8 cellular contexts compared by ENCODE assay signal in genomic region chr1:95116666-95117206, GRCh38. TPM values are rescaled to one million over a fixed set of nuclear protein-coding genes. Genes with fewer than 3 reads are reported as not detected.
DNase-seq lines count a peak whose midpoint lies in the region; ATAC-seq and TF ChIP-seq lines count a peak whose summit lies in the region.

No MANE protein-coding gene starts in this region.

- DNase-seq in NCI-H146 treated with DMSO at 0.1 percent for 48 hours (lab: John Stamatoyannopoulos, UW; ENCODE audit: unreplicated experiment) (peak; percentile 36), T-helper 1 cell (peak in 4 of 5 donors; percentile 11 to 37 (median 32)), astrocyte of the spinal cord (ENCODE audit: low read depth, low spot score) (peak; percentile 39), iPS DF 6.9 (ENCODE audit: low read depth, low spot score) (peak; percentile 41), sigmoid colon (peak; percentile 75), mesenteric fat pad (ENCODE audit: low spot score) (no peak)

- in situ Hi-C loops in astrocyte of the spinal cord (cut with HindIII; ENCODE audit: low sequenced_read_pairs), result no loop called here

- H3K27me3 ChIP-seq in iPS DF 6.9 (ENCODE audit: control insufficient read depth, insufficient read depth, low read length) (no peaks in the 10 kb centered on the region; the same call in 1 of the 2 replicates), sigmoid colon (no peaks in the 10 kb centered on the region)

- intact Hi-C loops in sigmoid colon (cut with DNase I), result loop anchor here (1.0 to 5.0 kb wide), 4 partner anchors 32 to 118 kb away; partner anchors contain the start of genes ALG14 and RWDD3

- no CpG with 5 or more reads among the region's 17 CpGs for WGBS in iPS DF 6.9 (ENCODE audit: insufficient coverage, insufficient read length)
- 2 to 3% methylated on average over 17 of the region's 17 CpGs for WGBS in sigmoid colon, 2 donors

- H3K27ac ChIP-seq in iPS DF 6.9 (ENCODE audit: low read length) (no peak overlapping the region), sigmoid colon (peak overlapping the region; percentile 73 to 82 (median 80))

- H3K36me3 ChIP-seq in iPS DF 6.9 (ENCODE audit: control insufficient read depth, insufficient read depth, low read length), result no peaks in the 10 kb centered on the region
- H3K36me3 ChIP-seq in sigmoid colon, result no peaks in the 10 kb centered on the region

- no peak for TF ChIP-seq POLR2A in sigmoid colon (IDR thresholded peaks at IDR 0.05)

- no peak for TF ChIP-seq EP300 in sigmoid colon (IDR thresholded peaks at IDR 0.05)

- H3K9me3 ChIP-seq in iPS DF 6.9 (ENCODE audit: control insufficient read depth, insufficient read depth, low read length) (no peaks in the 10 kb centered on the region), sigmoid colon (no peaks in the 10 kb centered on the region)

- ATAC-seq in HG02798 (IDR thresholded peaks at IDR 0.05; ENCODE audit: poor library complexity, unreplicated experiment), result peak; percentile 54

- TF ChIP-seq CTCF in GM12875 (IDR thresholded peaks at IDR 0.05; ENCODE audit: borderline replicate concordance, insufficient read depth, low read depth, low read length), result peak; percentile 73
- TF ChIP-seq CTCF in astrocyte of the spinal cord (IDR thresholded peaks at IDR 0.05; ENCODE audit: low read depth, low read length), result peak; percentile 51
- TF ChIP-seq CTCF in sigmoid colon (IDR thresholded peaks at IDR 0.05), result peak; percentile 55 to 71 (median 62)

- H3K4me3 ChIP-seq in GM12875 (ENCODE audit: low read depth, low read length), result peak overlapping the region; percentile 47
- peak overlapping the region; percentile 49 for H3K4me3 ChIP-seq in astrocyte of the spinal cord (ENCODE audit: low read depth, low read length)
- peak overlapping the region; percentile 62 for H3K4me3 ChIP-seq in iPS DF 6.9 (ENCODE audit: low read length)
- peak overlapping the region; percentile 68 to 91 (median 88) for H3K4me3 ChIP-seq in sigmoid colon

- H3K4me1 ChIP-seq in iPS DF 6.9 (ENCODE audit: control insufficient read depth, insufficient read depth, low read length), result peaks cover 1% of the 10 kb centered on the region; the same call in 1 of the 2 replicates
- peaks cover 0 to 22% (median 13%) of the 10 kb centered on the region in 4 donors for H3K4me1 ChIP-seq in sigmoid colon

RNA-seq across cellular contexts. Expression of gene TLCD4, which starts 0.4 kb away (rescaled TPM):
- total RNA-seq in sigmoid colon (10 to 100 TPM; 11.1 to 29.1 (median 15.0) TPM), mesenteric fat pad (15.9 TPM)
- polyA plus RNA-seq in sigmoid colon, result 10 to 100 TPM; 10.5 to 13.6 (median 12.0) TPM

RNA-seq across cellular contexts. Expression of gene ALG14, which starts 44.0 kb away (rescaled TPM):
- total RNA-seq in sigmoid colon (1 to 10 TPM in 2 of 4 donors, under 1 TPM in 2; 0.55 to 1.8 (median 1.1) TPM), mesenteric fat pad (8.1 TPM)
- 1 to 10 TPM; 1.8 to 2.7 (median 1.8) TPM for polyA plus RNA-seq in sigmoid colon
